ENCODE assay signal across 1 cellular context in genomic region chr5:103263054-103263453, GRCh38.
TF ChIP-seq lines count a peak whose summit lies in the region.

No MANE protein-coding gene starts in this region.

TF ChIP-seq in HEK293, 187 proteins besides CTCF, POLR2A, EP300 and RAD21 (continued from another document):
- TF ChIP-seq, protein P1, sequence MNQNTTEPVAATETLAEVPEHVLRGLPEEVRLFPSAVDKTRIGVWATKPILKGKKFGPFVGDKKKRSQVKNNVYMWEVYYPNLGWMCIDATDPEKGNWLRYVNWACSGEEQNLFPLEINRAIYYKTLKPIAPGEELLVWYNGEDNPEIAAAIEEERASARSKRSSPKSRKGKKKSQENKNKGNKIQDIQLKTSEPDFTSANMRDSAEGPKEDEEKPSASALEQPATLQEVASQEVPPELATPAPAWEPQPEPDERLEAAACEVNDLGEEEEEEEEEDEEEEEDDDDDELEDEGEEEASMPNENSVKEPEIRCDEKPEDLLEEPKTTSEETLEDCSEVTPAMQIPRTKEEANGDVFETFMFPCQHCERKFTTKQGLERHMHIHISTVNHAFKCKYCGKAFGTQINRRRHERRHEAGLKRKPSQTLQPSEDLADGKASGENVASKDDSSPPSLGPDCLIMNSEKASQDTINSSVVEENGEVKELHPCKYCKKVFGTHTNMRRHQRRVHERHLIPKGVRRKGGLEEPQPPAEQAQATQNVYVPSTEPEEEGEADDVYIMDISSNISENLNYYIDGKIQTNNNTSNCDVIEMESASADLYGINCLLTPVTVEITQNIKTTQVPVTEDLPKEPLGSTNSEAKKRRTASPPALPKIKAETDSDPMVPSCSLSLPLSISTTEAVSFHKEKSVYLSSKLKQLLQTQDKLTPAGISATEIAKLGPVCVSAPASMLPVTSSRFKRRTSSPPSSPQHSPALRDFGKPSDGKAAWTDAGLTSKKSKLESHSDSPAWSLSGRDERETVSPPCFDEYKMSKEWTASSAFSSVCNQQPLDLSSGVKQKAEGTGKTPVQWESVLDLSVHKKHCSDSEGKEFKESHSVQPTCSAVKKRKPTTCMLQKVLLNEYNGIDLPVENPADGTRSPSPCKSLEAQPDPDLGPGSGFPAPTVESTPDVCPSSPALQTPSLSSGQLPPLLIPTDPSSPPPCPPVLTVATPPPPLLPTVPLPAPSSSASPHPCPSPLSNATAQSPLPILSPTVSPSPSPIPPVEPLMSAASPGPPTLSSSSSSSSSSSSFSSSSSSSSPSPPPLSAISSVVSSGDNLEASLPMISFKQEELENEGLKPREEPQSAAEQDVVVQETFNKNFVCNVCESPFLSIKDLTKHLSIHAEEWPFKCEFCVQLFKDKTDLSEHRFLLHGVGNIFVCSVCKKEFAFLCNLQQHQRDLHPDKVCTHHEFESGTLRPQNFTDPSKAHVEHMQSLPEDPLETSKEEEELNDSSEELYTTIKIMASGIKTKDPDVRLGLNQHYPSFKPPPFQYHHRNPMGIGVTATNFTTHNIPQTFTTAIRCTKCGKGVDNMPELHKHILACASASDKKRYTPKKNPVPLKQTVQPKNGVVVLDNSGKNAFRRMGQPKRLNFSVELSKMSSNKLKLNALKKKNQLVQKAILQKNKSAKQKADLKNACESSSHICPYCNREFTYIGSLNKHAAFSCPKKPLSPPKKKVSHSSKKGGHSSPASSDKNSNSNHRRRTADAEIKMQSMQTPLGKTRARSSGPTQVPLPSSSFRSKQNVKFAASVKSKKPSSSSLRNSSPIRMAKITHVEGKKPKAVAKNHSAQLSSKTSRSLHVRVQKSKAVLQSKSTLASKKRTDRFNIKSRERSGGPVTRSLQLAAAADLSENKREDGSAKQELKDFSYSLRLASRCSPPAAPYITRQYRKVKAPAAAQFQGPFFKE (tag by site-specific recombination; IDR thresholded peaks at IDR 0.05; ENCODE audit: borderline replicate concordance): no peak
- TF ChIP-seq ZNF623 (tag by site-specific recombination; IDR thresholded peaks at IDR 0.05): no peak
